In genomic region chr20:14067631-14068030, GRCh38 we compare ENCODE assay signal across 18 cellular contexts.
"Had no signal": no experiment of that assay in that cellular context is flagged by ENCODE, and none has a peak within 500 bp of the region (broad histone marks: within the 10 kb centered on the region; RNA-seq: fewer than 3 reads in every experiment).

No MANE protein-coding gene starts in this region.

- H3K4me1 Mint-ChIP-seq: activated CD4-positive, alpha-beta T cell treated with anti-CD3 and anti-CD28 coated beads, Interleukin-2, amount 10 ng/mL, durations not matched to agents 24 days and 14 days; naive thymus-derived CD4-positive, alpha-beta T cell; stimulated activated effector memory CD8-positive, alpha-beta T cell treated with anti-CD3 and anti-CD28 coated beads, Interleukin-12 subunit alpha, Interleukin-12 subunit beta, amount 100 ng/mL, for 72 hours had no signal

- H3K4me3 Mint-ChIP-seq: activated CD4-positive, alpha-beta T cell treated with anti-CD3 and anti-CD28 coated beads, Interleukin-2, amount 10 ng/mL, durations not matched to agents 24 days and 14 days; activated CD8-positive, alpha-beta T cell treated with anti-CD3 and anti-CD28 coated beads, Interleukin-2, amount 10 ng/mL, durations not matched to agents 7 days and 5 days; activated T-cell treated with anti-CD3 and anti-CD28 coated beads, Interleukin-2, amount 50 U/mL, for 72 hours; dendritic cell treated with granulocyte-macrophage colony-stimulating factor and Interleukin-4, amounts not matched to agents 40 ng/mL and 50 ng/mL, for 4 days; effector memory CD8-positive, alpha-beta T cell; naive thymus-derived CD4-positive, alpha-beta T cell; stimulated activated effector memory CD8-positive, alpha-beta T cell treated with anti-CD3 and anti-CD28 coated beads, Interleukin-12 subunit alpha, Interleukin-12 subunit beta, amount 100 ng/mL, for 72 hours had no signal

- H3K27me3 Mint-ChIP-seq: activated CD4-positive, alpha-beta T cell treated with anti-CD3 and anti-CD28 coated beads, Interleukin-2, amount 10 ng/mL, durations not matched to agents 24 days and 14 days; dendritic cell treated with granulocyte-macrophage colony-stimulating factor and Interleukin-4, amounts not matched to agents 40 ng/mL and 50 ng/mL, for 4 days; effector memory CD8-positive, alpha-beta T cell; naive thymus-derived CD4-positive, alpha-beta T cell had no signal

- H3K9me3 ChIP-seq: body of pancreas, gastroesophageal sphincter, heart right ventricle, ovary, thyroid gland had no signal

- H3K27ac ChIP-seq: body of pancreas, gastroesophageal sphincter, heart right ventricle, ovary, thyroid gland had no signal

- DNase-seq: activated CD4-positive, alpha-beta T cell treated with anti-CD3 and anti-CD28 coated beads, Interleukin-2, amount 10 ng/mL, durations not matched to agents 24 days and 14 days; activated CD4-positive, CD25-positive, alpha-beta regulatory T cell; activated CD8-positive, alpha-beta memory T cell treated with anti-CD3 and anti-CD28 coated beads, Interleukin-2, amount 50 U/mL, for 4 hours; activated CD8-positive, alpha-beta T cell treated with anti-CD3 and anti-CD28 coated beads, Interleukin-2, amount 10 ng/mL, durations not matched to agents 7 days and 5 days; activated gamma-delta T cell; activated T-cell treated with anti-CD3 and anti-CD28 coated beads, Interleukin-2, amount 50 U/mL, for 72 hours; body of pancreas; effector memory CD8-positive, alpha-beta T cell; heart right ventricle; naive thymus-derived CD4-positive, alpha-beta T cell; ovary; T-helper 2 cell; thyroid gland had no signal

- H3K4me3 ChIP-seq: body of pancreas, gastroesophageal sphincter, heart right ventricle, lung, ovary, thyroid gland had no signal

- H3K27ac Mint-ChIP-seq: activated CD4-positive, alpha-beta T cell treated with anti-CD3 and anti-CD28 coated beads, Interleukin-2, amount 10 ng/mL, durations not matched to agents 24 days and 14 days; activated CD8-positive, alpha-beta T cell treated with anti-CD3 and anti-CD28 coated beads, Interleukin-2, amount 10 ng/mL, durations not matched to agents 7 days and 5 days; activated naive CD4-positive, alpha-beta T cell treated with anti-CD3 and anti-CD28 coated beads, Interleukin-2, amount 50 U/mL, for 72 hours; activated T-cell treated with anti-CD3 and anti-CD28 coated beads, Interleukin-2, amount 50 U/mL, for 72 hours; dendritic cell treated with granulocyte-macrophage colony-stimulating factor and Interleukin-4, amounts not matched to agents 40 ng/mL and 50 ng/mL, for 4 days; effector memory CD8-positive, alpha-beta T cell; naive thymus-derived CD4-positive, alpha-beta T cell; stimulated activated effector memory CD8-positive, alpha-beta T cell treated with anti-CD3 and anti-CD28 coated beads, Interleukin-12 subunit alpha, Interleukin-12 subunit beta, amount 100 ng/mL, for 72 hours had no signal

- H3K9me3 Mint-ChIP-seq: activated CD4-positive, alpha-beta T cell treated with anti-CD3 and anti-CD28 coated beads, Interleukin-2, amount 10 ng/mL, durations not matched to agents 24 days and 14 days; dendritic cell treated with granulocyte-macrophage colony-stimulating factor and Interleukin-4, amounts not matched to agents 40 ng/mL and 50 ng/mL, for 4 days had no signal

- ATAC-seq: activated CD8-positive, alpha-beta T cell treated with anti-CD3 and anti-CD28 coated beads, Interleukin-2, amount 10 ng/mL, durations not matched to agents 7 days and 5 days; activated naive CD4-positive, alpha-beta T cell treated with anti-CD3 and anti-CD28 coated beads, Interleukin-2, amount 50 U/mL, for 72 hours; activated T-cell treated with anti-CD3 and anti-CD28 coated beads, Interleukin-2, amount 50 U/mL, for 72 hours; body of pancreas; effector memory CD8-positive, alpha-beta T cell; gastroesophageal sphincter; heart right ventricle; naive thymus-derived CD4-positive, alpha-beta T cell; stimulated activated effector memory CD8-positive, alpha-beta T cell treated with anti-CD3 and anti-CD28 coated beads, Interleukin-12 subunit alpha, Interleukin-12 subunit beta, amount 100 ng/mL, for 72 hours had no signal

- H3K36me3 ChIP-seq: gastroesophageal sphincter, heart right ventricle, ovary, thyroid gland had no signal

- H3K27me3 ChIP-seq: gastroesophageal sphincter, heart right ventricle, ovary, thyroid gland had no signal

- H3K4me1 ChIP-seq: gastroesophageal sphincter, heart right ventricle, thyroid gland had no signal
